ENCODE assay signal across 8 cellular contexts in the genomic region with DNA sequence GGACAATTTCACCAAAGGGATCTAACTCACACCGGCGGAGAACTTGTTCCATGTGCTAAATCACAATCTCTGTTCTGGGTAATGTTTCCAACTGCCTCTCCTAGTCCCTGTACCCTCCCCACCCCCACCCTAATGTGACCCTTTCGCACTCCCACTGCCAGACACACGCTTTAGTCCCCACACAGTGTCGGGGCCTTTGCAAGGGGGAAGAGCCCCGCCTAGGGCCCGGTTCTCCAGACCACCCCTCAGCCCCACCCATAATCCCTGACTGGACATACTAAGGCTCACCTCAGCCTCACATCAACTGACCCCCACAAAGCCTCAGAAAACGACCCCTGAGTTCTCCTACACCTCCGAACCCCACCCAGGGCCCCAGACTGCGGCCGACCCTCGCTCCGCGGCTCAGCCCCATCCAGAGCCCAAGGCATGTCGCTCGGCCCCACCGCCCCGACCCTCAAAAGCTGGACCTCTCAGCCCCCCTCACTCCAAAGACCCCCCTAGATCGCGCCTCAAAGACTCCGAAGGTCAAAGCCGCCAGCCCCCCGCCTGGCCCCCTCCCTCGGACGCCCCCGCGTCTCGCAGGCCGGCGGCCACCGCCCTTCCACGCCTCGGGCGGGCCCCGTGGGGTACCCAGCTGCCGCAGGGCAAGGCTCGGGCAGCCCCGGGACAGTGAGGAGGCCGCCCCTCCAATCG.
DNase-seq lines count a peak whose midpoint lies in the region; ATAC-seq and TF ChIP-seq lines count a peak whose summit lies in the region.

No MANE protein-coding gene starts in this region.

- no peaks in the 10 kb centered on the region for H3K9me3 Mint-ChIP-seq in CD8-positive, alpha-beta T cell
- H3K9me3 Mint-ChIP-seq in activated CD8-positive, alpha-beta T cell treated with anti-CD3 and anti-CD28 coated beads for 36 hours, result no peaks in the 10 kb centered on the region
- H3K9me3 Mint-ChIP-seq in nephron progenitor cell, result no peaks in the 10 kb centered on the region

- H3K4me1 Mint-ChIP-seq in CD8-positive, alpha-beta T cell (ENCODE audit: low read depth), result peaks cover 33% of the 10 kb centered on the region
- H3K4me1 Mint-ChIP-seq in activated CD8-positive, alpha-beta T cell treated with anti-CD3 and anti-CD28 coated beads for 36 hours (ENCODE audit: low read depth), result peaks cover 33% of the 10 kb centered on the region
- H3K4me1 Mint-ChIP-seq in nephron progenitor cell, result peaks cover 43% of the 10 kb centered on the region

- peak in 4 of 7 experiments; percentile 0 to 49 (median 12) for DNase-seq in CD8-positive, alpha-beta T cell
- peak; percentile 49 for DNase-seq in HS-27A (ENCODE audit: low read depth)
- no peak for DNase-seq in activated CD8-positive, alpha-beta T cell treated with anti-CD3 and anti-CD28 coated beads for 36 hours
- peak in 1 of 2 donors; percentile 40 for DNase-seq in fibroblast of lung (ENCODE audit: low read depth in 2 of 2)
- no peak for DNase-seq in nephron progenitor cell
- no peak for DNase-seq in SHP77 treated with DMSO at 0.1 percent for 48 hours (lab: John Stamatoyannopoulos, UW)
- DNase-seq in globus pallidus (ENCODE audit: low spot score), result no peak

- H3K4me1 ChIP-seq in CD8-positive, alpha-beta T cell (ENCODE audit: insufficient read depth, low read length), result peaks cover 18% of the 10 kb centered on the region
- peaks cover 12% of the 10 kb centered on the region for H3K4me1 ChIP-seq in fibroblast of lung (ENCODE audit: control insufficient read depth, extremely low read depth, insufficient read depth, low read length)

- H3K36me3 ChIP-seq in CD8-positive, alpha-beta T cell (ENCODE audit: insufficient read depth, low read length), result no peaks in the 10 kb centered on the region
- no peaks in the 10 kb centered on the region for H3K36me3 ChIP-seq in fibroblast of lung (ENCODE audit: control insufficient read depth, insufficient read depth, low read length)

- peak overlapping the region; percentile 27 for H3K4me2 ChIP-seq in fibroblast of lung (ENCODE audit: extremely low read depth, insufficient read depth, low read length)

- POLR2A ChIA-PET in CD8-positive, alpha-beta T cell (lab: Charles Lee), result interaction anchor here (0.5 to 1.5 kb wide), 4 partner anchors 101 to 528 kb away, joined by 3 to 5 read pairs (median 3); no protein-coding TSS in a partner anchor
- POLR2A ChIA-PET in activated CD8-positive, alpha-beta T cell treated with anti-CD3 and anti-CD28 coated beads for 36 hours (lab: Charles Lee), result interaction anchor here (0.6 to 2.7 kb wide), 6 partner anchors 11 to 144 kb away, joined by 3 to 9 read pairs (median 4); a partner anchor contains a TSS

- H2AFZ ChIP-seq in fibroblast of lung (ENCODE audit: low read length), result no peak overlapping the region

- peak overlapping the region; percentile 96 for H3K4me3 Mint-ChIP-seq in CD8-positive, alpha-beta T cell
- peak overlapping the region; percentile 98 for H3K4me3 Mint-ChIP-seq in activated CD8-positive, alpha-beta T cell treated with anti-CD3 and anti-CD28 coated beads for 36 hours
- peak overlapping the region; percentile 99 for H3K4me3 Mint-ChIP-seq in nephron progenitor cell

- H3K9ac ChIP-seq in fibroblast of lung (ENCODE audit: insufficient read depth, low read length), result peak overlapping the region; percentile 87

- H3K27me3 Mint-ChIP-seq in CD8-positive, alpha-beta T cell (ENCODE audit: low read depth), result no peaks in the 10 kb centered on the region
- H3K27me3 Mint-ChIP-seq in activated CD8-positive, alpha-beta T cell treated with anti-CD3 and anti-CD28 coated beads for 36 hours, result no peaks in the 10 kb centered on the region
- H3K27me3 Mint-ChIP-seq in nephron progenitor cell (ENCODE audit: low read depth, poor library complexity), result peaks cover 6% of the 10 kb centered on the region

- TF ChIP-seq CTCF in CD8-positive, alpha-beta T cell (IDR thresholded peaks at IDR 0.05), result no peak
- TF ChIP-seq CTCF in activated CD8-positive, alpha-beta T cell treated with anti-CD3 and anti-CD28 coated beads for 36 hours (IDR thresholded peaks at IDR 0.05), result no peak
- TF ChIP-seq CTCF in fibroblast of lung (conservative IDR thresholded peaks at IDR 0.05 in 1 of 2, IDR thresholded peaks at IDR 0.05 in 1 of 2; ENCODE audit: low read depth in 1 of 2, low read length in 2 of 2) (no peak), nephron progenitor cell (IDR thresholded peaks at IDR 0.05) (no peak)

- H3K27me3 ChIP-seq in CD8-positive, alpha-beta T cell (ENCODE audit: insufficient read depth, low read length), result no peaks in the 10 kb centered on the region
- H3K27me3 ChIP-seq in fibroblast of lung (ENCODE audit: control insufficient read depth, insufficient read depth, low read length), result no peaks in the 10 kb centered on the region

- CTCF ChIA-PET in CD8-positive, alpha-beta T cell (lab: Charles Lee), result interaction anchor here (1.1 kb wide), 1 partner anchor 9 kb away, joined by 3 read pairs; no protein-coding TSS in a partner anchor
- CTCF ChIA-PET in activated CD8-positive, alpha-beta T cell treated with anti-CD3 and anti-CD28 coated beads for 36 hours (lab: Charles Lee), result interaction anchor here (0.7 to 1.5 kb wide), 5 partner anchors 8 to 263 kb away, joined by 3 to 4 read pairs (median 3); a partner anchor contains a TSS

- intact Hi-C loops in CD8-positive, alpha-beta T cell (cut with DNase I, micrococcal nuclease), result loop anchor here (1.0 to 5.0 kb wide), 7 partner anchors 100 to 923 kb away; a partner anchor contains a TSS
- intact Hi-C loops in activated CD8-positive, alpha-beta T cell treated with anti-CD3 and anti-CD28 coated beads for 36 hours (cut with micrococcal nuclease), result no loop called here

- H3K79me2 ChIP-seq in fibroblast of lung (ENCODE audit: control insufficient read depth, insufficient read depth, low read length), result peaks cover 49% of the 10 kb centered on the region

- H4K20me1 ChIP-seq in fibroblast of lung (ENCODE audit: control insufficient read depth, extremely low read depth, insufficient read depth, low read length), result peaks cover 3% of the 10 kb centered on the region

- H3K9me3 ChIP-seq in CD8-positive, alpha-beta T cell (ENCODE audit: low read length), result no peaks in the 10 kb centered on the region
- no peaks in the 10 kb centered on the region for H3K9me3 ChIP-seq in fibroblast of lung (ENCODE audit: control insufficient read depth, insufficient read depth, low read depth, low read length)

- H3K4me3 ChIP-seq in CD8-positive, alpha-beta T cell (ENCODE audit: low read depth, low read length), result peak overlapping the region; percentile 100
- peak overlapping the region; percentile 57 to 100 (median 82) for H3K4me3 ChIP-seq in fibroblast of lung (replicated peaks in 1 of 4; ENCODE audit: control extremely low read depth in 1 of 4, insufficient read depth in 1 of 4, low read depth in 3 of 4, low read length in 4 of 4)

- no peak for ATAC-seq in CD8-positive, alpha-beta T cell
- peak; percentile 42 for ATAC-seq in GM19324 (IDR thresholded peaks at IDR 0.05; ENCODE audit: low FRiP score, unreplicated experiment)
- peak; percentile 20 for ATAC-seq in activated CD8-positive, alpha-beta T cell treated with anti-CD3 and anti-CD28 coated beads for 36 hours

- peak overlapping the region; percentile 98 for H3K27ac Mint-ChIP-seq in CD8-positive, alpha-beta T cell
- peak overlapping the region; percentile 98 for H3K27ac Mint-ChIP-seq in activated CD8-positive, alpha-beta T cell treated with anti-CD3 and anti-CD28 coated beads for 36 hours
- peak overlapping the region; percentile 92 for H3K27ac Mint-ChIP-seq in nephron progenitor cell

- peak overlapping the region; percentile 95 for H3K27ac ChIP-seq in CD8-positive, alpha-beta T cell (ENCODE audit: low read depth, low read length)
- H3K27ac ChIP-seq in fibroblast of lung (ENCODE audit: insufficient read depth, low read length), result peak overlapping the region; percentile 99

- peaks cover 6% of the 10 kb centered on the region for H3K36me3 Mint-ChIP-seq in CD8-positive, alpha-beta T cell
- peaks cover 7% of the 10 kb centered on the region for H3K36me3 Mint-ChIP-seq in activated CD8-positive, alpha-beta T cell treated with anti-CD3 and anti-CD28 coated beads for 36 hours (ENCODE audit: low read depth)
- H3K36me3 Mint-ChIP-seq in nephron progenitor cell (ENCODE audit: low read depth), result peaks cover 11% of the 10 kb centered on the region

Comparison
In these comparisons a context has a peak if more than half of its experiments do, and no peak if none do; other contexts are left out.
1. DNase-seq: peak in CD8-positive, alpha-beta T cell (4 of 7) and HS-27A (single experiment); none in activated CD8-positive, alpha-beta T cell treated with anti-CD3 and anti-CD28 coated beads for 36 hours (single experiment), nephron progenitor cell (single experiment), SHP77 treated with DMSO at 0.1 percent for 48 hours (single experiment) and globus pallidus (single experiment).
2. Peak in every context shown above with its lines, with median percentiles within 50 percentile points of each other: H3K27ac Mint-ChIP-seq and H3K4me3 Mint-ChIP-seq.